In genomic region chr2:46188041-46188715, GRCh38 we compare ENCODE assay signal across 17 cellular contexts.
DNase-seq lines count a peak whose midpoint lies in the region; ATAC-seq and TF ChIP-seq lines count a peak whose summit lies in the region.
"Had no signal": no experiment of that assay in that cellular context is flagged by ENCODE, and none has a peak within 500 bp of the region (broad histone marks: within the 10 kb centered on the region; RNA-seq: fewer than 3 reads in every experiment).

No MANE protein-coding gene starts in this region.

- H3K36me3 Mint-ChIP-seq in HFFc6 (ENCODE audit: low read depth) = peaks cover 15% of the 10 kb centered on the region; the same call in 1 of the 2 replicates

- ATAC-seq in left ventricle myocardium superior (peak; percentile 16), HG03457 (IDR thresholded peaks at IDR 0.05; ENCODE audit: unreplicated experiment) (no peak), GM18517 (IDR thresholded peaks at IDR 0.05; ENCODE audit: unreplicated experiment) (no peak)

- CTCF ChIA-PET in RWPE1 (lab: Yijun Ruan, JAX) = interaction anchor here (0.6 kb wide), 1 partner anchor 191 kb away, joined by 8 read pairs; no protein-coding TSS in a partner anchor

- peaks cover 25% of the 10 kb centered on the region for H3K4me1 Mint-ChIP-seq in HFFc6 (ENCODE audit: low read depth)

- H3K36me3 ChIP-seq in smooth muscle cell (ENCODE audit: low read depth) = no peaks in the 10 kb centered on the region
- no peaks in the 10 kb centered on the region for H3K36me3 ChIP-seq in suprapubic skin

- POLR2A ChIA-PET in RWPE1 (lab: Yijun Ruan, JAX; ENCODE audit: low non-redundant PET) = no interaction called here

- peak overlapping the region; percentile 83 for H3K4me3 Mint-ChIP-seq in HFFc6
- H3K4me3 Mint-ChIP-seq: activated T-helper 1 cell treated with anti-CD3 and anti-CD28 coated beads, Interleukin-12 subunit alpha, Interleukin-12 subunit beta, Interleukin-2, Interleukin-4 antibody, amounts not matched to agents 30 ng/mL and 10 ng/mL and 1 ng/mL, durations not matched to agents 14 hours and 24 hours and 36 hours; naive B cell had no signal

- H3K27ac ChIP-seq in RWPE1 (peak overlapping the region; percentile 41), smooth muscle cell (ENCODE audit: low read depth) (peak overlapping the region; percentile 82), suprapubic skin (no peak overlapping the region)

- H3K9me3 Mint-ChIP-seq in HFFc6 = no peaks in the 10 kb centered on the region
- H3K9me3 Mint-ChIP-seq: activated T-helper 1 cell treated with anti-CD3 and anti-CD28 coated beads, Interleukin-12 subunit alpha, Interleukin-12 subunit beta, Interleukin-2, Interleukin-4 antibody, amounts not matched to agents 30 ng/mL and 10 ng/mL and 1 ng/mL, durations not matched to agents 14 hours and 24 hours and 36 hours; CD14-positive monocyte; naive B cell had no signal

- TF ChIP-seq POLR2A in suprapubic skin (IDR thresholded peaks at IDR 0.05) = no peak

- intact Hi-C loops in left ventricle myocardium superior (cut with micrococcal nuclease) = no loop called here

- H3K9ac ChIP-seq in smooth muscle cell (ENCODE audit: low read depth) = no peak overlapping the region

- TF ChIP-seq CTCF in HFFc6 (IDR thresholded peaks at IDR 0.05) = no peak
- TF ChIP-seq CTCF in RWPE1 (conservative IDR thresholded peaks at IDR 0.05; ENCODE audit: low read depth) = no peak
- no peak for TF ChIP-seq CTCF in smooth muscle cell (IDR thresholded peaks at IDR 0.05; ENCODE audit: borderline replicate concordance, insufficient read depth, poor library complexity, severe bottlenecking)
- no peak for TF ChIP-seq CTCF in suprapubic skin (IDR thresholded peaks at IDR 0.05)

- peaks cover under 1% of the 10 kb centered on the region; the same call in 1 of the 2 replicates for H3K27me3 Mint-ChIP-seq in HFFc6 (ENCODE audit: insufficient read depth)
- H3K27me3 Mint-ChIP-seq: naive B cell had no signal

- no peak for TF ChIP-seq EP300 in suprapubic skin (IDR thresholded peaks at IDR 0.05)

- no peak for DNase-seq in HFFc6
- no peak for DNase-seq in RWPE1 (ENCODE audit: low spot score)
- DNase-seq in left ventricle myocardium superior = no peak
- DNase-seq in smooth muscle cell (lab: John Stamatoyannopoulos, UW; ENCODE audit: unreplicated experiment) = no peak
- DNase-seq in SIG-M5 (lab: John Stamatoyannopoulos, UW) = no peak
- no peak for DNase-seq in suprapubic skin (ENCODE audit: low spot score in 2 of 2)
- DNase-seq: effector CD4-positive, alpha-beta T cell; EL; islet precursor cell; naive B cell; NCI-H1930; NCI-H774; stimulated activated CD4-positive, alpha-beta T cell treated with anti-CD3 and anti-CD28 coated beads, Interleukin-4, amount 100 ng/mL, for 24 hours had no signal

- peaks cover 8% of the 10 kb centered on the region for H3K4me1 ChIP-seq in smooth muscle cell (ENCODE audit: low read depth)
- peaks cover 18% of the 10 kb centered on the region for H3K4me1 ChIP-seq in suprapubic skin

- no peaks in the 10 kb centered on the region for H3K79me2 ChIP-seq in smooth muscle cell (ENCODE audit: low read depth)

- H3K27me3 ChIP-seq in smooth muscle cell (ENCODE audit: low read depth) (no peaks in the 10 kb centered on the region), suprapubic skin (no peaks in the 10 kb centered on the region)

- 98% methylated on average over 7 of the region's 7 CpGs for WGBS in smooth muscle cell (ENCODE audit: low lambda C conversion rate)
- 86% methylated on average over 7 of the region's 7 CpGs for WGBS in suprapubic skin

- H3K4me3 ChIP-seq in smooth muscle cell = no peak overlapping the region
- no peak overlapping the region for H3K4me3 ChIP-seq in suprapubic skin

- H3F3A ChIP-seq in smooth muscle cell (ENCODE audit: low read depth) = no peaks in the 10 kb centered on the region

- H3K9me3 ChIP-seq in smooth muscle cell (replicated peaks; ENCODE audit: low read depth) (no peaks in the 10 kb centered on the region), suprapubic skin (no peaks in the 10 kb centered on the region)

- no peaks in the 10 kb centered on the region for H4K20me1 ChIP-seq in smooth muscle cell (ENCODE audit: low read depth)

- H3K4me2 ChIP-seq in smooth muscle cell = peak overlapping the region; percentile 73

- no peak overlapping the region for H2AFZ ChIP-seq in smooth muscle cell (ENCODE audit: low read depth)

- 0 out of 2 replicates have a peak overlapping the region, but pooled peaks have one; percentile 92 for H3K27ac Mint-ChIP-seq in HFFc6
